Comparison of ENCODE assay signal across 1 cellular context in genomic region chr15:101608182-101608581, GRCh38.
TF ChIP-seq lines count a peak whose summit lies in the region.

No MANE protein-coding gene starts in this region.

TF ChIP-seq in HEK293T, 16 proteins besides CTCF, POLR2A, EP300 and RAD21:
- TF ChIP-seq ARNT (IDR thresholded peaks at IDR 0.05) (no peak), ELF4 (IDR thresholded peaks at IDR 0.05) (no peak), SP1 (IDR thresholded peaks at IDR 0.05) (no peak), CTBP1 (IDR thresholded peaks at IDR 0.05; ENCODE audit: borderline replicate concordance) (no peak), ZNF384 (IDR thresholded peaks at IDR 0.05) (no peak), PKNOX1 (IDR thresholded peaks at IDR 0.05) (no peak), HDGF (IDR thresholded peaks at IDR 0.05; ENCODE audit: borderline replicate concordance) (no peak), LEF1 (IDR thresholded peaks at IDR 0.05; ENCODE audit: borderline replicate concordance) (no peak), SUZ12 (IDR thresholded peaks at IDR 0.05) (no peak), FOXM1 (IDR thresholded peaks at IDR 0.05; ENCODE audit: borderline replicate concordance) (no peak)
